Comparison of ENCODE assay signal across 8 cellular contexts in the genomic region with DNA sequence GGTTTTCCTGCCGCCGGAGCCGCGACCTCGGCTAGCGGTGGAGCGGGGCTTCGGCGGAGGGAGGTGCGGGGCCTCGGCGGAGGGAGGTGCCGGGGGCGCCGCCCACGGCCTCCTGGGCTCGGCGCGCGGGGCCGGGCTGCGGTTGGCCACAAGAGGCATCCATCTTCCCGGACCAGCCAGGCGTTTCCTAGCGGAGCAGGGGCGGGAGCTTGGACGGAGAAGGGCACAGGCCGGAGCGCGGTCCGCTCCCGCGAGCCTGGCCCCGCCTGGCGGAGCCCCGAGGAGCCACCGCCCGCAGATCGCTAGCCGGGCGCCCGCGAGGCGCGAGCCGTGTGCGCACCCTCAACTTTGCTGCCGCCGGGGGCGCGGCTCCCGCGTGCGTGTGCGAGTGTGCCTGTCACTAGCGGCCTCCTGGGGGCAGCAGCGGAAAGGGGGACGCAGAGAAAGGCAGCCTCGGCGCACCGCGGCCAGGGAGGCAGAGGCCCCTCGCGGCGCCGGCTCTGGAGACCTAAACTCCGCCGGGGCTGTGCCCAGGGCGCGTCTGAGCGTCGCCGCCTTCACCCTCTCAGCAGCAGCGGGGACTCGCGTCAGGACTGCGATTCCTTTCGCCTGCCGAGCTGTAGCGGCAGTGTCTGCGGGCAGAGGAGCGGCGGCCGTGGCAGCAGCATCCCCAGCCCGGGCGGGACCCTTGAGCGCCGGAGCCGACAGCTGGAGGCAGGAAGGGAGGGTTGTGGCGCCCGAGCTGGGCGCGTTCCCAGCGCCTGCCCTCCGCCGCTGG. TPM values are rescaled to one million over a fixed set of nuclear protein-coding genes. Genes with fewer than 3 reads are reported as not detected.
A peak's percentile ranks its signal among the peaks of the same experiment; 100 is the strongest.
DNase-seq lines count a peak whose midpoint lies in the region; ATAC-seq and TF ChIP-seq lines count a peak whose summit lies in the region.

No MANE protein-coding gene starts in this region.

- peak overlapping the region; percentile 95 for H3K27ac ChIP-seq in left ventricle myocardium inferior (replicated peaks)
- H3K27ac ChIP-seq in upper lobe of left lung = peak overlapping the region; percentile 88 to 92 (median 91)

- H3K4me3 ChIP-seq in GM12865 (ENCODE audit: low read depth, low read length) (peak overlapping the region; percentile 77), left ventricle myocardium inferior (peak overlapping the region; percentile 93), upper lobe of left lung (peak overlapping the region; percentile 69 to 87 (median 82))

- TF ChIP-seq POLR2A in upper lobe of left lung (IDR thresholded peaks at IDR 0.05) = peak in 2 of 4 donors; percentile 30 to 43

- peak; percentile 94 for DNase-seq in GM12865 (ENCODE audit: low read depth)
- DNase-seq in NCI-H1105 (lab: John Stamatoyannopoulos, UW) = peak; percentile 96
- DNase-seq in T follicular helper cell (ENCODE audit: low read depth) = peak; percentile 58
- peak; percentile 95 for DNase-seq in amniotic epithelial cell (ENCODE audit: low read depth)
- DNase-seq in left ventricle myocardium inferior = peak; percentile 90
- peak; percentile 97 for DNase-seq in posterior vena cava (ENCODE audit: low spot score)
- DNase-seq in upper lobe of left lung = peak; percentile 86 to 97

- TF ChIP-seq CTCF in GM12865 (IDR thresholded peaks at IDR 0.05; ENCODE audit: insufficient read depth, low read depth, low read length, missing control alignments) = peak; percentile 97
- TF ChIP-seq CTCF in left ventricle myocardium inferior (IDR thresholded peaks at IDR 0.05; ENCODE audit: borderline replicate concordance) = peak; percentile 93
- peak; percentile 80 to 100 (median 99) for TF ChIP-seq CTCF in upper lobe of left lung (IDR thresholded peaks at IDR 0.05)

- H3K9me3 ChIP-seq in left ventricle myocardium inferior (replicated peaks) (no peaks in the 10 kb centered on the region), upper lobe of left lung (no peaks in the 10 kb centered on the region)

- intact Hi-C loops in left ventricle myocardium inferior (cut with micrococcal nuclease) = loop anchor here (2.0 to 10.0 kb wide), 2 partner anchors 241 to 337 kb away; no protein-coding TSS in a partner anchor
- intact Hi-C loops in posterior vena cava (cut with DNase I) = no loop called here

- WGBS in upper lobe of left lung, 2 donors = 0% methylated on average over 40 of the region's 96 CpGs; no CpG with 5 or more reads in 1 of the 2 donors

- H3K4me1 ChIP-seq in left ventricle myocardium inferior = peaks cover 36% of the 10 kb centered on the region
- H3K4me1 ChIP-seq in upper lobe of left lung = peaks cover 2 to 9% (median 5%) of the 10 kb centered on the region in 4 donors

- ATAC-seq in HG02642 (IDR thresholded peaks at IDR 0.05; ENCODE audit: poor library complexity, unreplicated experiment) (peak; percentile 98), upper lobe of left lung (ENCODE audit: low FRiP score in 2 of 2) (peak; percentile 94 to 95)

- H3K36me3 ChIP-seq in left ventricle myocardium inferior (no peaks in the 10 kb centered on the region), upper lobe of left lung (no peaks in the 10 kb centered on the region)

- no peaks in the 10 kb centered on the region for H3K27me3 ChIP-seq in left ventricle myocardium inferior (ENCODE audit: low read depth)
- H3K27me3 ChIP-seq in upper lobe of left lung = no peaks in the 10 kb centered on the region

- no peak for TF ChIP-seq EP300 in upper lobe of left lung (IDR thresholded peaks at IDR 0.05)

RNA-seq across cellular contexts. Expression of gene SRGAP1, which starts 0.7 kb away (rescaled TPM):
- total RNA-seq in left ventricle myocardium inferior (2.3 TPM), posterior vena cava (10 to 100 TPM; 11.2 to 16.0 TPM), upper lobe of left lung (10 to 100 TPM in 3 of 6 donors, 1 to 10 TPM in 3; 4.7 to 36.7 (median 14.0) TPM)

Comparison
In these comparisons a context has a peak if more than half of its experiments do, and no peak if none do; other contexts are left out.
1. Peak in every context shown above with its lines: DNase-seq, ATAC-seq, H3K4me3 ChIP-seq and H3K27ac ChIP-seq.